11 cellular contexts compared by ENCODE assay signal in genomic region chr2:200814276-200814815, GRCh38. TPM values are rescaled to one million over a fixed set of nuclear protein-coding genes. Genes with fewer than 3 reads are reported as not detected.
A peak's percentile ranks its signal among the peaks of the same experiment; 100 is the strongest.
DNase-seq lines count a peak whose midpoint lies in the region; ATAC-seq and TF ChIP-seq lines count a peak whose summit lies in the region.
"Had no signal": no experiment of that assay in that cellular context is flagged by ENCODE, and none has a peak within 500 bp of the region (broad histone marks: within the 10 kb centered on the region; RNA-seq: fewer than 3 reads in every experiment).

No MANE protein-coding gene starts in this region.

- TF ChIP-seq CTCF in GM06990 (IDR thresholded peaks at IDR 0.05; ENCODE audit: insufficient read depth, low read length, poor library complexity, severe bottlenecking) (no peak), neural crest cell (conservative IDR thresholded peaks at IDR 0.05) (no peak), dorsolateral prefrontal cortex (IDR thresholded peaks at IDR 0.05 in 54 of 56, conservative IDR thresholded peaks at IDR 0.05 in 2 of 56; ENCODE audit: low read depth in 1 of 56, partially characterized antibody in 56 of 56) (no peak)

- H3K36me3 ChIP-seq in GM06990 (ENCODE audit: control insufficient read depth, insufficient read depth, low read length): peaks cover 16% of the 10 kb centered on the region

- H3K4me3 ChIP-seq in GM06990 (replicated peaks; ENCODE audit: low read depth, low read length): peak overlapping the region; percentile 95
- H3K4me3 ChIP-seq in dorsolateral prefrontal cortex: peak overlapping the region in 1 of 59 donors; percentile 4

- ATAC-seq in HG02884 (IDR thresholded peaks at IDR 0.05; ENCODE audit: unreplicated experiment): peak; percentile 36
- ATAC-seq in activated naive CD8-positive, alpha-beta T cell treated with anti-CD3 and anti-CD28 coated beads, Interleukin-2, amount 10 ng/mL, durations not matched to agents 7 days and 5 days (ENCODE audit: low read depth): no peak

- peaks cover 33% of the 10 kb centered on the region for H3K36me3 Mint-ChIP-seq in activated naive CD8-positive, alpha-beta T cell treated with anti-CD3 and anti-CD28 coated beads, Interleukin-2, amount 10 ng/mL, durations not matched to agents 7 days and 5 days
- peaks cover 29% of the 10 kb centered on the region for H3K36me3 Mint-ChIP-seq in neural crest cell (ENCODE audit: low read depth)

- H3K27me3 Mint-ChIP-seq in activated naive CD8-positive, alpha-beta T cell treated with anti-CD3 and anti-CD28 coated beads, Interleukin-2, amount 10 ng/mL, durations not matched to agents 7 days and 5 days: no peaks in the 10 kb centered on the region
- H3K27me3 Mint-ChIP-seq in neural crest cell (ENCODE audit: low read depth): no peaks in the 10 kb centered on the region
- H3K27me3 Mint-ChIP-seq: naive B cell had no signal

- POLR2A ChIA-PET in activated naive CD8-positive, alpha-beta T cell treated with anti-CD3 and anti-CD28 coated beads, Interleukin-2, amount 10 ng/mL, durations not matched to agents 7 days and 5 days (lab: Charles Lee): interaction anchor here (1.7 to 3.3 kb wide), 2 partner anchors 50 to 102 kb away, joined by 10 to 24 read pairs; partner anchors contain the start of gene CLK1

- intact Hi-C loops in dorsolateral prefrontal cortex (cut with DNase I): loop anchor here (5.0 to 10.0 kb wide), 4 partner anchors 48 to 290 kb away; partner anchors contain the start of genes CLK1 (in 1 of the 2), HYCC2 (in 1 of the 2), NDUFB3 (in 1 of the 2) and SGO2 (in 1 of the 2)

- H3K9me3 Mint-ChIP-seq in activated naive CD8-positive, alpha-beta T cell treated with anti-CD3 and anti-CD28 coated beads, Interleukin-2, amount 10 ng/mL, durations not matched to agents 7 days and 5 days: no peaks in the 10 kb centered on the region
- no peaks in the 10 kb centered on the region for H3K9me3 Mint-ChIP-seq in neural crest cell
- H3K9me3 Mint-ChIP-seq: naive B cell had no signal

- peak; percentile 27 for DNase-seq in GM06990 (ENCODE audit: extremely low read depth, insufficient read length)
- DNase-seq in activated naive CD8-positive, alpha-beta T cell treated with anti-CD3 and anti-CD28 coated beads, Interleukin-2, amount 10 ng/mL, durations not matched to agents 7 days and 5 days: no peak
- no peak for DNase-seq in neural crest cell (ENCODE audit: low read depth, low spot score)
- DNase-seq in HK-2 (ENCODE audit: unreplicated experiment): no peak
- DNase-seq in Ammon's horn (ENCODE audit: low spot score): no peak
- no peak for DNase-seq in dorsolateral prefrontal cortex
- no peak for DNase-seq in inferior parietal cortex (ENCODE audit: extremely low spot score)
- DNase-seq: naive B cell; NCI-H2081; stimulated activated naive CD4-positive, alpha-beta T cell had no signal

- no peak overlapping the region for H3K27ac ChIP-seq in dorsolateral prefrontal cortex

- peak overlapping the region; percentile 61 for H3K4me3 Mint-ChIP-seq in activated naive CD8-positive, alpha-beta T cell treated with anti-CD3 and anti-CD28 coated beads, Interleukin-2, amount 10 ng/mL, durations not matched to agents 7 days and 5 days
- peak overlapping the region; percentile 80 for H3K4me3 Mint-ChIP-seq in neural crest cell

- peaks cover 41% of the 10 kb centered on the region for H3K4me1 Mint-ChIP-seq in activated naive CD8-positive, alpha-beta T cell treated with anti-CD3 and anti-CD28 coated beads, Interleukin-2, amount 10 ng/mL, durations not matched to agents 7 days and 5 days
- peaks cover 41% of the 10 kb centered on the region for H3K4me1 Mint-ChIP-seq in neural crest cell

- peak overlapping the region; percentile 72 for H3K27ac Mint-ChIP-seq in activated naive CD8-positive, alpha-beta T cell treated with anti-CD3 and anti-CD28 coated beads, Interleukin-2, amount 10 ng/mL, durations not matched to agents 7 days and 5 days
- no peak overlapping the region for H3K27ac Mint-ChIP-seq in neural crest cell (ENCODE audit: unreplicated experiment)

- H3K27me3 ChIP-seq in GM06990 (replicated peaks; ENCODE audit: control insufficient read depth, insufficient read depth, low read length) (no peaks in the 10 kb centered on the region), dorsolateral prefrontal cortex (no peaks in the 10 kb centered on the region)

RNA-seq across cellular contexts. Expression of gene BZW1, which starts 2.6 kb away (rescaled TPM):
- total RNA-seq in activated naive CD8-positive, alpha-beta T cell treated with anti-CD3 and anti-CD28 coated beads, Interleukin-2, amount 10 ng/mL, durations not matched to agents 7 days and 5 days: 100 to 1,000 TPM; 197 to 199 TPM
- total RNA-seq in neural crest cell (424 and 433 TPM in 2 replicates), dorsolateral prefrontal cortex (100 to 1,000 TPM in 98 of 120 experiments, 10 to 100 TPM in 22; 80.5 to 158 (median 116) TPM)

RNA-seq across cellular contexts. Expression of gene CLK1, which starts 50.1 kb away (rescaled TPM):
- total RNA-seq in activated naive CD8-positive, alpha-beta T cell treated with anti-CD3 and anti-CD28 coated beads, Interleukin-2, amount 10 ng/mL, durations not matched to agents 7 days and 5 days: 100 to 1,000 TPM; 204 to 228 TPM
- total RNA-seq in neural crest cell: 69.2 and 71.5 TPM in 2 replicates
- total RNA-seq in dorsolateral prefrontal cortex: 100 to 1,000 TPM; 115 to 437 (median 174) TPM
